Comparison of ENCODE assay signal across 8 cellular contexts in genomic region chrX:154547245-154548027, GRCh38. TPM values are rescaled to one million over a fixed set of nuclear protein-coding genes. Genes with fewer than 3 reads are reported as not detected.
DNase-seq lines count a peak whose midpoint lies in the region; ATAC-seq, FAIRE-seq and TF ChIP-seq lines count a peak whose summit lies in the region.

IKBKG (plus strand) TSS chrX:154547620; CDS start chrX:154552003, 4,383 bp downstream.

- intact Hi-C loops in esophagus squamous epithelium (cut with DNase I), result no loop called here

- peak; percentile 71 for ATAC-seq in GM21786 (IDR thresholded peaks at IDR 0.05; ENCODE audit: unreplicated experiment)
- peak; percentile 84 to 87 for ATAC-seq in activated T-cell treated with anti-CD3 and anti-CD28 coated beads, Interleukin-2, amount 50 U/mL, for 72 hours (replicated peaks in 1 of 2)
- peak; percentile 70 to 72 for ATAC-seq in naive B cell (ENCODE audit: low read depth in 2 of 2)
- ATAC-seq in stimulated activated effector memory CD8-positive, alpha-beta T cell treated with anti-CD3 and anti-CD28 coated beads, Interleukin-12 subunit alpha, Interleukin-12 subunit beta, amount 100 ng/mL, for 72 hours, result peak; percentile 82

- H3K27ac ChIP-seq in KOPT-K1 (ENCODE audit: low read depth, low read length, poor library complexity, severe bottlenecking) (peak within 1 kb of the TSS; percentile 95), esophagus squamous epithelium (peak within 1 kb of the TSS; percentile 87 to 94 (median 90))

- DNase-seq in DMS79 (lab: John Stamatoyannopoulos, UW) (peak; percentile 69), RCC 7860 (ENCODE audit: low spot score) (peak; percentile 80), esophagus squamous epithelium (lab: John Stamatoyannopoulos, UW) (peak; percentile 63), naive B cell (peak; percentile 92)
- peak; percentile 91 to 92 for DNase-seq in activated T-cell treated with anti-CD3 and anti-CD28 coated beads, Interleukin-2, amount 50 U/mL, for 72 hours
- DNase-seq in stimulated activated effector memory CD8-positive, alpha-beta T cell treated with anti-CD3 and anti-CD28 coated beads, Interleukin-12 subunit alpha, Interleukin-12 subunit beta, amount 100 ng/mL, for 72 hours (ENCODE audit: low spot score in 2 of 2), result peak; percentile 83 to 93

- H3K27me3 Mint-ChIP-seq in activated T-cell treated with anti-CD3 and anti-CD28 coated beads, Interleukin-2, amount 50 U/mL, for 72 hours (ENCODE audit: low read depth), result peaks cover 8% of the 10 kb centered on the region
- no peaks in the 10 kb centered on the region for H3K27me3 Mint-ChIP-seq in naive B cell

- H3K27me3 ChIP-seq in esophagus squamous epithelium, result no peaks in the 10 kb centered on the region

- peaks cover 9 to 68% (median 9%) of the 10 kb centered on the region in 3 donors for H3K4me1 ChIP-seq in esophagus squamous epithelium

- no peak for TF ChIP-seq CTCF in esophagus squamous epithelium (IDR thresholded peaks at IDR 0.05)

- H3K4me3 Mint-ChIP-seq in activated T-cell treated with anti-CD3 and anti-CD28 coated beads, Interleukin-2, amount 50 U/mL, for 72 hours, result peak within 1 kb of the TSS; percentile 86 to 95
- H3K4me3 Mint-ChIP-seq in naive B cell, result peak within 1 kb of the TSS; percentile 80 to 96 (median 94)
- H3K4me3 Mint-ChIP-seq in stimulated activated effector memory CD8-positive, alpha-beta T cell treated with anti-CD3 and anti-CD28 coated beads, Interleukin-12 subunit alpha, Interleukin-12 subunit beta, amount 100 ng/mL, for 72 hours, result peak within 1 kb of the TSS; percentile 99

- H3K36me3 Mint-ChIP-seq in activated T-cell treated with anti-CD3 and anti-CD28 coated beads, Interleukin-2, amount 50 U/mL, for 72 hours (ENCODE audit: insufficient read depth in 2 of 2), result peaks cover 3 to 5% of the 10 kb centered on the region in 2 donors
- H3K36me3 Mint-ChIP-seq in naive B cell, result no peaks in the 10 kb centered on the region
- H3K36me3 Mint-ChIP-seq in stimulated activated effector memory CD8-positive, alpha-beta T cell treated with anti-CD3 and anti-CD28 coated beads, Interleukin-12 subunit alpha, Interleukin-12 subunit beta, amount 100 ng/mL, for 72 hours, result peaks cover 79% of the 10 kb centered on the region

- peaks cover 32% of the 10 kb centered on the region for H3K36me3 ChIP-seq in KOPT-K1 (ENCODE audit: insufficient read depth, low read length)
- peaks cover 0 to 12% (median 0%) of the 10 kb centered on the region in 3 donors for H3K36me3 ChIP-seq in esophagus squamous epithelium

- H3K9me3 ChIP-seq in KOPT-K1 (ENCODE audit: insufficient read depth, low read length, poor library complexity, severe bottlenecking) (no peaks in the 10 kb centered on the region), esophagus squamous epithelium (no peaks in the 10 kb centered on the region)

- peak in 2 of 4 donors; percentile 40 to 45 for TF ChIP-seq POLR2A in esophagus squamous epithelium (IDR thresholded peaks at IDR 0.05)

- 1 to 54% methylated on average over 9 to 17 of the region's 69 CpGs for WGBS in esophagus squamous epithelium, 2 donors

- peak within 1 kb of the TSS; percentile 79 for H3K27ac Mint-ChIP-seq in activated T-cell treated with anti-CD3 and anti-CD28 coated beads, Interleukin-2, amount 50 U/mL, for 72 hours
- peak within 1 kb of the TSS; percentile 83 to 98 (median 94) for H3K27ac Mint-ChIP-seq in naive B cell
- peak within 1 kb of the TSS; percentile 97 for H3K27ac Mint-ChIP-seq in stimulated activated effector memory CD8-positive, alpha-beta T cell treated with anti-CD3 and anti-CD28 coated beads, Interleukin-12 subunit alpha, Interleukin-12 subunit beta, amount 100 ng/mL, for 72 hours

- peak within 1 kb of the TSS; percentile 52 to 75 (median 66) for H3K4me3 ChIP-seq in esophagus squamous epithelium

- FAIRE-seq in RCC 7860 (lab: Jason Lieb, UNC), result peak; percentile 37

- no peaks in the 10 kb centered on the region for H3K9me3 Mint-ChIP-seq in activated T-cell treated with anti-CD3 and anti-CD28 coated beads, Interleukin-2, amount 50 U/mL, for 72 hours
- H3K9me3 Mint-ChIP-seq in naive B cell, result peaks cover 0 to 5% (median 0%) of the 10 kb centered on the region in 7 donors
- no peaks in the 10 kb centered on the region for H3K9me3 Mint-ChIP-seq in stimulated activated effector memory CD8-positive, alpha-beta T cell treated with anti-CD3 and anti-CD28 coated beads, Interleukin-12 subunit alpha, Interleukin-12 subunit beta, amount 100 ng/mL, for 72 hours

- H3K4me1 Mint-ChIP-seq in activated T-cell treated with anti-CD3 and anti-CD28 coated beads, Interleukin-2, amount 50 U/mL, for 72 hours (ENCODE audit: low read depth), result peaks cover 68% of the 10 kb centered on the region
- H3K4me1 Mint-ChIP-seq in naive B cell, result peaks cover 25 to 46% (median 44%) of the 10 kb centered on the region in 3 donors
- H3K4me1 Mint-ChIP-seq in stimulated activated effector memory CD8-positive, alpha-beta T cell treated with anti-CD3 and anti-CD28 coated beads, Interleukin-12 subunit alpha, Interleukin-12 subunit beta, amount 100 ng/mL, for 72 hours, result peaks cover 47% of the 10 kb centered on the region

RNA-seq across cellular contexts. Expression of gene IKBKG, which starts in this region (rescaled TPM):
- total RNA-seq in activated T-cell treated with anti-CD3 and anti-CD28 coated beads, Interleukin-2, amount 50 U/mL, for 72 hours, result 10 to 100 TPM; 38.4 to 39.4 TPM
- 10 to 100 TPM in 3 of 4 donors, 1 to 10 TPM in 1; 9.9 to 14.7 (median 12.6) TPM for total RNA-seq in esophagus squamous epithelium
- 10 to 100 TPM; 18.3 to 34.0 (median 26.5) TPM for polyA plus RNA-seq in naive B cell (ENCODE audit: low read depth in 6 of 6)

Comparison
In these comparisons a context has a peak if more than half of its experiments do, and no peak if none do; other contexts are left out.
1. Peak in every context shown above with its lines: DNase-seq, ATAC-seq, H3K4me3 ChIP-seq and H3K27ac ChIP-seq.